Comparison of ENCODE assay signal across 1 cellular context in the genomic region with DNA sequence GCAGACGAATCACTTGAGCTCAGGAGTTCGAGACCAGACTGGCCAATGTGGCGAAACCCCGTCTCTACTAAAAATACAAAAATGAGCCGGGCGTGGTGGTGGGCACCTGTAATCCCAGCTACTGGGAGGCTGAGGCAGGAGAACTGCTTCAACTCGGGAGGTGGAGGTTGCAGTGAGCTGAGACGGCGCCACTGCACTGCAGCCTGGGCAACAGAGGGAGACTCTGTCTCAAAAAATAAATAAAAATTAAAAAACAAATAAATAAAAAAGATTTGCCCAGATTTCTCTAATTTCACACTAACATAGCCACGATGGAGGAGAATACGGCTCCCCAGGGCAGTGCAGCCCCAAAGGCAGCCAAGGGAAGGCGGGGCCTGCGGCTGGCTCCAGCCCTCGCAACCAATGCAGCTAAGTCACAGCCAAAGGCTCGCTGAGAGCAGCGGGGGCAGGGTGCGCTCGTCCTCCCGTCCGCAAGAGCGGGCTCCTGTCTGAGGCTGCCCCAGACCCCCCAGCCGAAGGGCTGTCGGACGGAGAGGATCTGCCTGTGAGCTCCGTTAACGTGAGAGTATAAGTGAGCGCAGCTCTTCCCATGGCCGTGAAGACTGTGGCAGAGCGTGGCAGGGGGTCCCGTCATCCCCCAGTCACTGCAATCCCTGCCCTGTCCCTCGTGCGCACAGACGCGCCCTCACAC.
TF ChIP-seq lines count a peak whose summit lies in the region.

No MANE protein-coding gene starts in this region.

TF ChIP-seq in H1, 55 proteins besides CTCF, POLR2A, EP300 and RAD21 (continued from another document):
- TF ChIP-seq, protein P1, sequence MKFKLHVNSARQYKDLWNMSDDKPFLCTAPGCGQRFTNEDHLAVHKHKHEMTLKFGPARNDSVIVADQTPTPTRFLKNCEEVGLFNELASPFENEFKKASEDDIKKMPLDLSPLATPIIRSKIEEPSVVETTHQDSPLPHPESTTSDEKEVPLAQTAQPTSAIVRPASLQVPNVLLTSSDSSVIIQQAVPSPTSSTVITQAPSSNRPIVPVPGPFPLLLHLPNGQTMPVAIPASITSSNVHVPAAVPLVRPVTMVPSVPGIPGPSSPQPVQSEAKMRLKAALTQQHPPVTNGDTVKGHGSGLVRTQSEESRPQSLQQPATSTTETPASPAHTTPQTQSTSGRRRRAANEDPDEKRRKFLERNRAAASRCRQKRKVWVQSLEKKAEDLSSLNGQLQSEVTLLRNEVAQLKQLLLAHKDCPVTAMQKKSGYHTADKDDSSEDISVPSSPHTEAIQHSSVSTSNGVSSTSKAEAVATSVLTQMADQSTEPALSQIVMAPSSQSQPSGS (IDR thresholded peaks at IDR 0.05; ENCODE audit: low read length): no peak
